12 cellular contexts compared by ENCODE assay signal in the genomic region with DNA sequence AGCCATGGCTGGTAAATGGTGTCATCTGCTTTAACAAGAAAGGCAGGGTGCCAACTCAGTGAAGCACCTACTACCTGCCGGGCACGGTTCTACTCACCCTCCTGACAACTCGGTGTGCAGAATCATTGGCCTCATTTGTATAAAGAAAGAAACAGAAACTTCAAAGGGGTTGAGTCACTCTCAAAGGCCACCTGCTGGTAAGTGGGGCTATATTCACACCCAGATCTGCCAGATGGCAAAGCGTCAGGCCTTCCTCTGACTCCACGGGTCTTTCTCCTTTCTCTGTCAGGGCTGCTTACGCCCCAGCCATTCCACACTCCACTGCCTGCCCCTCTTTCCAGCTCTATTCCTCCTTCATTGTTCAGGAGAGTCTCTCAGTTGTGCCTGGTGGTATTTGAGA.
DNase-seq lines count a peak whose midpoint lies in the region; TF ChIP-seq lines count a peak whose summit lies in the region.
"Had no signal": no experiment of that assay in that cellular context is flagged by ENCODE, and none has a peak within 500 bp of the region (broad histone marks: within the 10 kb centered on the region; RNA-seq: fewer than 3 reads in every experiment).

No MANE protein-coding gene starts in this region.

- peak; percentile 14 for TF ChIP-seq CTCF in GM12865 (IDR thresholded peaks at IDR 0.05; ENCODE audit: insufficient read depth, low read depth, low read length, missing control alignments)
- TF ChIP-seq CTCF in choroid plexus epithelial cell (conservative IDR thresholded peaks at IDR 0.05; ENCODE audit: low read depth, low read length): peak; percentile 58
- peak; percentile 38 for TF ChIP-seq CTCF in osteoblast (IDR thresholded peaks at IDR 0.05; ENCODE audit: extremely low read depth, low read depth, low read length)

- peaks cover 2% of the 10 kb centered on the region for H3K27me3 ChIP-seq in osteoblast (ENCODE audit: insufficient read depth, low read length)
- H3K27me3 ChIP-seq: right atrium auricular region had no signal

- H3K9me3 ChIP-seq in osteoblast (ENCODE audit: low read depth, low read length): no peaks in the 10 kb centered on the region
- H3K9me3 ChIP-seq: left ventricle myocardium inferior, right atrium auricular region had no signal

- no peak overlapping the region for H2AFZ ChIP-seq in osteoblast (ENCODE audit: low read length)

- H3K4me1 ChIP-seq in osteoblast (ENCODE audit: insufficient read depth, low read length): no peaks in the 10 kb centered on the region
- H3K4me1 ChIP-seq: left ventricle myocardium inferior, right atrium auricular region had no signal

- H3K4me2 ChIP-seq in osteoblast (ENCODE audit: insufficient read depth, low read length): no peak overlapping the region

- DNase-seq in GM12865 (ENCODE audit: low read depth) (peak; percentile 19), NCI-H1105 (lab: John Stamatoyannopoulos, UW) (peak; percentile 38), choroid plexus epithelial cell (ENCODE audit: low read depth) (peak; percentile 56), osteoblast (ENCODE audit: insufficient read length, low spot score, missing footprints) (no peak), NCI-H748 treated with DMSO at 0.1 percent for 48 hours (lab: John Stamatoyannopoulos, UW) (no peak), AML-193 (lab: John Stamatoyannopoulos, UW) (no peak), midbrain (lab: John Stamatoyannopoulos, UW) (no peak), iPS-NIHi11 (ENCODE audit: low spot score) (no peak)
- DNase-seq: left ventricle myocardium inferior, NCI-H1417, Right ventricle myocardium superior had no signal

- H3K36me3 ChIP-seq in osteoblast (ENCODE audit: insufficient read depth, low read length): no peaks in the 10 kb centered on the region
- H3K36me3 ChIP-seq: left ventricle myocardium inferior, right atrium auricular region had no signal

- H3K79me2 ChIP-seq in osteoblast (ENCODE audit: insufficient read depth, low read length): no peaks in the 10 kb centered on the region

- no peaks in the 10 kb centered on the region for H4K20me1 ChIP-seq in osteoblast (ENCODE audit: insufficient read depth, low read length)

- H3K4me3 ChIP-seq in GM12865 (ENCODE audit: low read depth, low read length): no peak overlapping the region
- H3K4me3 ChIP-seq in choroid plexus epithelial cell (ENCODE audit: low read depth, low read length): no peak overlapping the region
- H3K4me3 ChIP-seq in osteoblast (ENCODE audit: insufficient read depth, low read length): no peak overlapping the region
- H3K4me3 ChIP-seq: left ventricle myocardium inferior, right atrium auricular region had no signal

- no peak overlapping the region for H3K27ac ChIP-seq in osteoblast (ENCODE audit: low read depth, low read length)
- H3K27ac ChIP-seq: left ventricle myocardium inferior, right atrium auricular region had no signal

Comparison
In these comparisons a context has a peak if more than half of its experiments do, and no peak if none do; other contexts are left out.
1. DNase-seq: peak in GM12865 (single experiment), NCI-H1105 (single experiment) and choroid plexus epithelial cell (single experiment); none in osteoblast (single experiment), NCI-H748 treated with DMSO at 0.1 percent for 48 hours (single experiment), AML-193 (0 of 2), midbrain (single experiment) and iPS-NIHi11 (single experiment).
2. Peak in every context shown above with its lines, with median percentiles within 50 percentile points of each other: CTCF ChIP-seq.